21 cellular contexts compared by ENCODE assay signal in genomic region chr16:23943604-23944003, GRCh38.
DNase-seq lines count a peak whose midpoint lies in the region; ATAC-seq and FAIRE-seq lines count a peak whose summit lies in the region.
"Had no signal": no experiment of that assay in that cellular context is flagged by ENCODE, and none has a peak within 500 bp of the region (broad histone marks: within the 10 kb centered on the region; RNA-seq: fewer than 3 reads in every experiment).

No MANE protein-coding gene starts in this region.

- H3K4me3 ChIP-seq in CD8-positive, alpha-beta memory T cell (ENCODE audit: low read length), result no peak overlapping the region
- H3K4me3 ChIP-seq in Karpas-422 (ENCODE audit: low read length), result no peak overlapping the region
- H3K4me3 ChIP-seq: GM23338, K562 had no signal

- peaks cover 21% of the 10 kb centered on the region for H3K4me1 ChIP-seq in CD8-positive, alpha-beta memory T cell (ENCODE audit: insufficient read depth, low read length)
- no peaks in the 10 kb centered on the region for H3K4me1 ChIP-seq in Karpas-422 (ENCODE audit: low read length)

- H3K36me3 Mint-ChIP-seq in activated naive CD4-positive, alpha-beta T cell treated with anti-CD3 and anti-CD28 coated beads, Interleukin-2, amount 50 U/mL, for 24 hours, result no peaks in the 10 kb centered on the region
- peaks cover 0 to 1% (median 0%) of the 10 kb centered on the region in 3 donors for H3K36me3 Mint-ChIP-seq in CD8-positive, alpha-beta memory T cell
- peaks cover 16% of the 10 kb centered on the region for H3K36me3 Mint-ChIP-seq in activated naive CD8-positive, alpha-beta T cell treated with anti-CD3 and anti-CD28 coated beads for 36 hours
- H3K36me3 Mint-ChIP-seq in stimulated activated naive CD8-positive, alpha-beta T cell treated with anti-CD3 and anti-CD28 coated beads, Interleukin-15, Interleukin-2, amounts not matched to agents 100 ng/mL and 50 ng/mL, for 24 hours (ENCODE audit: low read depth), result no peaks in the 10 kb centered on the region

- H4K20me1 ChIP-seq in Karpas-422 (ENCODE audit: insufficient read depth, low read depth, low read length), result peaks cover 8% of the 10 kb centered on the region; the same call in 1 of the 2 replicates

- no peaks in the 10 kb centered on the region for H3K9me3 Mint-ChIP-seq in activated naive CD4-positive, alpha-beta T cell treated with anti-CD3 and anti-CD28 coated beads, Interleukin-2, amount 50 U/mL, for 24 hours
- no peaks in the 10 kb centered on the region for H3K9me3 Mint-ChIP-seq in CD8-positive, alpha-beta memory T cell
- H3K9me3 Mint-ChIP-seq in activated naive CD8-positive, alpha-beta T cell treated with anti-CD3 and anti-CD28 coated beads for 36 hours, result no peaks in the 10 kb centered on the region
- H3K9me3 Mint-ChIP-seq in stimulated activated naive CD8-positive, alpha-beta T cell treated with anti-CD3 and anti-CD28 coated beads, Interleukin-15, Interleukin-2, amounts not matched to agents 100 ng/mL and 50 ng/mL, for 24 hours, result no peaks in the 10 kb centered on the region
- H3K9me3 Mint-ChIP-seq: GM23338 had no signal

- H3K4me2 ChIP-seq in Karpas-422 (ENCODE audit: low read depth, low read length, poor library complexity, severe bottlenecking), result no peak overlapping the region
- H3K4me2 ChIP-seq: GM23338 had no signal

- DNase-seq in activated naive CD4-positive, alpha-beta T cell treated with Interleukin-2 at 50 U/mL for 16 hours, result no peak
- DNase-seq in CD8-positive, alpha-beta memory T cell, result no peak
- DNase-seq in activated naive CD8-positive, alpha-beta T cell treated with anti-CD3 and anti-CD28 coated beads for 36 hours, result no peak
- DNase-seq in Karpas-422 (no peak), HTR-8/SVneo (ENCODE audit: insufficient read length, low spot score) (no peak)
- DNase-seq: AML-193, Calu3, EL, HCEC 1CT, NCI-H1105 treated with DMSO at 0.1 percent for 48 hours, NCI-H187 treated with DMSO at 0.1 percent for 48 hours, NCI-H526, PC-3, RPMI8226 had no signal

- no peaks in the 10 kb centered on the region for H3K9me3 ChIP-seq in CD8-positive, alpha-beta memory T cell (ENCODE audit: low read length)
- H3K9me3 ChIP-seq in Karpas-422 (ENCODE audit: low read length), result no peaks in the 10 kb centered on the region

- H3K27me3 ChIP-seq in CD8-positive, alpha-beta memory T cell (ENCODE audit: insufficient read depth, low read length, poor library complexity, severe bottlenecking), result no peaks in the 10 kb centered on the region
- H3K27me3 ChIP-seq in Karpas-422 (ENCODE audit: low read length), result no peaks in the 10 kb centered on the region

- POLR2A ChIA-PET in CD8-positive, alpha-beta memory T cell (lab: Charles Lee), result no interaction called here

- peak overlapping the region; percentile 81 for H3K27ac Mint-ChIP-seq in activated naive CD4-positive, alpha-beta T cell treated with anti-CD3 and anti-CD28 coated beads, Interleukin-2, amount 50 U/mL, for 24 hours
- peak overlapping the region; percentile 22 to 77 (median 60) for H3K27ac Mint-ChIP-seq in CD8-positive, alpha-beta memory T cell
- H3K27ac Mint-ChIP-seq in activated naive CD8-positive, alpha-beta T cell treated with anti-CD3 and anti-CD28 coated beads for 36 hours, result peak overlapping the region; percentile 12
- H3K27ac Mint-ChIP-seq in stimulated activated naive CD8-positive, alpha-beta T cell treated with anti-CD3 and anti-CD28 coated beads, Interleukin-15, Interleukin-2, amounts not matched to agents 100 ng/mL and 50 ng/mL, for 24 hours, result peak overlapping the region; percentile 79
- H3K27ac Mint-ChIP-seq: CD14-positive monocyte, GM23338 had no signal

- H3K27me3 Mint-ChIP-seq in activated naive CD4-positive, alpha-beta T cell treated with anti-CD3 and anti-CD28 coated beads, Interleukin-2, amount 50 U/mL, for 24 hours, result no peaks in the 10 kb centered on the region
- no peaks in the 10 kb centered on the region for H3K27me3 Mint-ChIP-seq in CD8-positive, alpha-beta memory T cell
- H3K27me3 Mint-ChIP-seq in activated naive CD8-positive, alpha-beta T cell treated with anti-CD3 and anti-CD28 coated beads for 36 hours, result no peaks in the 10 kb centered on the region
- H3K27me3 Mint-ChIP-seq in stimulated activated naive CD8-positive, alpha-beta T cell treated with anti-CD3 and anti-CD28 coated beads, Interleukin-15, Interleukin-2, amounts not matched to agents 100 ng/mL and 50 ng/mL, for 24 hours, result no peaks in the 10 kb centered on the region

- H3K27ac ChIP-seq in CD8-positive, alpha-beta memory T cell (ENCODE audit: low read depth, low read length), result no peak overlapping the region
- H3K27ac ChIP-seq in Karpas-422 (ENCODE audit: low read length), result no peak overlapping the region

- no peak overlapping the region for H2AFZ ChIP-seq in Karpas-422 (ENCODE audit: low read length)
- H2AFZ ChIP-seq: GM23338 had no signal

- no peaks in the 10 kb centered on the region for H3K9me2 ChIP-seq in Karpas-422 (replicated peaks; ENCODE audit: insufficient read depth, low read length)

- H3K36me3 ChIP-seq in CD8-positive, alpha-beta memory T cell (ENCODE audit: insufficient read depth, low read length), result no peaks in the 10 kb centered on the region
- H3K36me3 ChIP-seq in Karpas-422 (ENCODE audit: insufficient read depth, low read length), result no peaks in the 10 kb centered on the region

- no peak overlapping the region for H3K9ac ChIP-seq in Karpas-422 (ENCODE audit: low read length)

- no peak for FAIRE-seq in HTR-8/SVneo (lab: Jason Lieb, UNC)
- FAIRE-seq: GM12891, K562 had no signal

- H3K4me1 Mint-ChIP-seq in activated naive CD4-positive, alpha-beta T cell treated with anti-CD3 and anti-CD28 coated beads, Interleukin-2, amount 50 U/mL, for 24 hours, result peaks cover 74% of the 10 kb centered on the region
- H3K4me1 Mint-ChIP-seq in CD8-positive, alpha-beta memory T cell, result peaks cover 53 to 82% (median 82%) of the 10 kb centered on the region in 3 donors
- H3K4me1 Mint-ChIP-seq in activated naive CD8-positive, alpha-beta T cell treated with anti-CD3 and anti-CD28 coated beads for 36 hours, result peaks cover 59% of the 10 kb centered on the region
- H3K4me1 Mint-ChIP-seq in stimulated activated naive CD8-positive, alpha-beta T cell treated with anti-CD3 and anti-CD28 coated beads, Interleukin-15, Interleukin-2, amounts not matched to agents 100 ng/mL and 50 ng/mL, for 24 hours (ENCODE audit: low read depth), result peaks cover 70% of the 10 kb centered on the region

- no peak for ATAC-seq in HG03521 (IDR thresholded peaks at IDR 0.05; ENCODE audit: unreplicated experiment)
- ATAC-seq: GM23338, K562, PC-3 had no signal

- CTCF ChIA-PET in CD8-positive, alpha-beta memory T cell (lab: Charles Lee), result interaction anchor here (1.2 to 2.6 kb wide), 2 partner anchors 13 to 66 kb away, joined by 3 to 9 read pairs; no protein-coding TSS in a partner anchor

- no peak overlapping the region for H3K4me3 Mint-ChIP-seq in activated naive CD4-positive, alpha-beta T cell treated with anti-CD3 and anti-CD28 coated beads, Interleukin-2, amount 50 U/mL, for 24 hours
- H3K4me3 Mint-ChIP-seq in CD8-positive, alpha-beta memory T cell, result no peak overlapping the region
- H3K4me3 Mint-ChIP-seq in activated naive CD8-positive, alpha-beta T cell treated with anti-CD3 and anti-CD28 coated beads for 36 hours, result no peak overlapping the region
- H3K4me3 Mint-ChIP-seq in stimulated activated naive CD8-positive, alpha-beta T cell treated with anti-CD3 and anti-CD28 coated beads, Interleukin-15, Interleukin-2, amounts not matched to agents 100 ng/mL and 50 ng/mL, for 24 hours, result peak overlapping the region; percentile 21
- H3K4me3 Mint-ChIP-seq: CD14-positive monocyte, GM23338 had no signal

- H3K79me2 ChIP-seq in Karpas-422 (ENCODE audit: low read length), result no peaks in the 10 kb centered on the region

Comparison
In these comparisons a context has a peak if more than half of its experiments do, and no peak if none do; other contexts are left out.
1. H3K27ac Mint-ChIP-seq: peak in every context shown above with its lines; median percentile 81 in activated naive CD4-positive, alpha-beta T cell treated with anti-CD3 and anti-CD28 coated beads, Interleukin-2, amount 50 U/mL, for 24 hours; 79 in stimulated activated naive CD8-positive, alpha-beta T cell treated with anti-CD3 and anti-CD28 coated beads, Interleukin-15, Interleukin-2, amounts not matched to agents 100 ng/mL and 50 ng/mL, for 24 hours; 60 in CD8-positive, alpha-beta memory T cell; 12 in activated naive CD8-positive, alpha-beta T cell treated with anti-CD3 and anti-CD28 coated beads for 36 hours.